In genomic region chr2:30450025-30450424, GRCh38 we compare ENCODE assay signal across 16 cellular contexts. TPM values are rescaled to one million over a fixed set of nuclear protein-coding genes. Genes with fewer than 3 reads are reported as not detected.
A peak's percentile ranks its signal among the peaks of the same experiment; 100 is the strongest.
DNase-seq lines count a peak whose midpoint lies in the region; ATAC-seq, FAIRE-seq and TF ChIP-seq lines count a peak whose summit lies in the region.
"Had no signal": no experiment of that assay in that cellular context is flagged by ENCODE, and none has a peak within 500 bp of the region (broad histone marks: within the 10 kb centered on the region; RNA-seq: fewer than 3 reads in every experiment).

No MANE protein-coding gene starts in this region.

- 0 out of 2 replicates have a peak overlapping the region, but pooled peaks have one; percentile 34 for H2BK120ac ChIP-seq in IMR-90 (ENCODE audit: low read depth, low read length)

- POLR2A ChIA-PET in A549 (lab: Yijun Ruan, JAX) (interaction anchor here (0.7 kb wide), 1 partner anchor 209 kb away, joined by 8 read pairs; no protein-coding TSS in a partner anchor), IMR-90 (lab: Charles Lee; ENCODE audit: unreplicated experiment) (no interaction called here)

- H3K4me3 Mint-ChIP-seq in central memory CD8-positive, alpha-beta T cell, result no peak overlapping the region
- H3K4me3 Mint-ChIP-seq: CD14-positive monocyte had no signal

- in situ Hi-C loops in IMR-90 (cut with MboI; ENCODE audit: low sequenced_read_pairs), result no loop called here

- FAIRE-seq in A549 (lab: Jason Lieb, UNC), result no peak

- peaks cover 50% of the 10 kb centered on the region for H3K4me1 Mint-ChIP-seq in central memory CD8-positive, alpha-beta T cell

- H3K14ac ChIP-seq in IMR-90 (replicated peaks; ENCODE audit: low read depth, low read length), result no peak overlapping the region

- H2BK15ac ChIP-seq in IMR-90 (ENCODE audit: low read depth, low read length), result no peak overlapping the region

- H4K20me1 ChIP-seq in IMR-90 (ENCODE audit: insufficient read depth, low read length), result no peaks in the 10 kb centered on the region; the same call in 1 of the 2 replicates

- WGBS in A549 (ENCODE audit: missing lambda C conversion rate), result 45% methylated on average over 1 of the region's 1 CpG
- no CpG with 5 or more reads among the region's 1 CpG for WGBS in IMR-90 (ENCODE audit: extremely low coverage in 2 of 2, insufficient read length in 1 of 2), 2 experiments

- H3K9ac ChIP-seq in IMR-90 (ENCODE audit: low read depth, low read length), result no peak overlapping the region

- dilution Hi-C loops in IMR-90 (cut with HindIII; ENCODE audit: low sequenced_read_pairs, unreplicated experiment), result no loop called here

- no peak overlapping the region for H2AFZ ChIP-seq in IMR-90 (replicated peaks; ENCODE audit: low read length, poor library complexity)

- intact Hi-C loops in IMR-90 (cut with micrococcal nuclease) (no loop called here), mucosa of descending colon (cut with DNase I, micrococcal nuclease) (no loop called here), posterior vena cava (cut with DNase I) (no loop called here)

- H4K5ac ChIP-seq in IMR-90 (ENCODE audit: low read depth, low read length), result peak overlapping the region; percentile 77; the same call in 1 of the 2 replicates

- H3K4me2 ChIP-seq in A549 (peak overlapping the region; percentile 98), IMR-90 (ENCODE audit: low read depth, low read length) (no peak overlapping the region)

- no peaks in the 10 kb centered on the region for H3K27me3 ChIP-seq in IMR-90 (ENCODE audit: control insufficient read depth, insufficient read depth, low read length)

- H3K56ac ChIP-seq in IMR-90 (ENCODE audit: extremely low read depth, insufficient read depth, low read length), result no peak overlapping the region

- TF ChIP-seq POLR2A in A549 (IDR thresholded peaks at IDR 0.05; ENCODE audit: low read length) (no peak), IMR-90 (IDR thresholded peaks at IDR 0.05; ENCODE audit: low read depth, low read length) (no peak)

- peaks cover 8% of the 10 kb centered on the region for H3K36me3 Mint-ChIP-seq in central memory CD8-positive, alpha-beta T cell (ENCODE audit: insufficient read depth)

- H3K4me3 ChIP-seq in A549 (no peak overlapping the region), IMR-90 (ENCODE audit: insufficient read depth, low read depth, low read length) (no peak overlapping the region), mucosa of descending colon (no peak overlapping the region)

- H3K4ac ChIP-seq in IMR-90 (ENCODE audit: low read depth, low read length), result peak overlapping the region; percentile 46; the same call in 1 of the 2 replicates

- H3K27ac Mint-ChIP-seq in central memory CD8-positive, alpha-beta T cell (ENCODE audit: low read depth), result peak overlapping the region; percentile 17
- H3K27ac Mint-ChIP-seq: CD14-positive monocyte had no signal

- TF ChIP-seq CTCF in A549 (IDR thresholded peaks at IDR 0.05) (no peak), IMR-90 (conservative IDR thresholded peaks at IDR 0.05; ENCODE audit: low read depth, low read length) (no peak), mucosa of descending colon (IDR thresholded peaks at IDR 0.05) (no peak)

- CTCF ChIA-PET in A549 (lab: Yijun Ruan, JAX), result interaction anchor here (0.7 to 1.2 kb wide), 5 partner anchors 9 to 285 kb away, joined by 3 to 5 read pairs (median 3); no protein-coding TSS in a partner anchor
- CTCF ChIA-PET in IMR-90 (lab: Yijun Ruan, JAX), result no interaction called here

- H3K9me3 ChIP-seq in A549 (no peaks in the 10 kb centered on the region), IMR-90 (ENCODE audit: control insufficient read depth, insufficient read depth, low read length) (no peaks in the 10 kb centered on the region), mucosa of descending colon (no peaks in the 10 kb centered on the region)

- no peaks in the 10 kb centered on the region for H3K27me3 Mint-ChIP-seq in central memory CD8-positive, alpha-beta T cell

- no peaks in the 10 kb centered on the region for H3K9me3 Mint-ChIP-seq in central memory CD8-positive, alpha-beta T cell
- H3K9me3 Mint-ChIP-seq: CD14-positive monocyte had no signal

- BruUV-seq in IMR-90 (replicated peaks; lab: Mats Ljungman, UMichigan), result no TSS peak

- peaks cover 37 to 66% of the 10 kb centered on the region in 2 experiments for H3K79me1 ChIP-seq in IMR-90 (ENCODE audit: low read depth in 1 of 2, low read length in 2 of 2)

- TF ChIP-seq EP300 in A549 (IDR thresholded peaks at IDR 0.05), result no peak

- ATAC-seq in A549 (no peak), IMR-90 (ENCODE audit: low read depth) (no peak), mucosa of descending colon (peak; percentile 72), HG02981 (IDR thresholded peaks at IDR 0.05; ENCODE audit: unreplicated experiment) (no peak), GM21423 (IDR thresholded peaks at IDR 0.05; ENCODE audit: unreplicated experiment) (no peak)
- ATAC-seq in central memory CD8-positive, alpha-beta T cell (replicated peaks; ENCODE audit: extremely low read depth, poor library complexity, severe bottlenecking), result no peak

- peak overlapping the region; percentile 64; the same call in 1 of the 2 replicates for H2AK5ac ChIP-seq in IMR-90 (ENCODE audit: low read depth, low read length)

- no peak overlapping the region for H3K18ac ChIP-seq in IMR-90 (ENCODE audit: low read depth, low read length)

- TF ChIP-seq RAD21 in A549 (conservative IDR thresholded peaks at IDR 0.05 in 1 of 2, IDR thresholded peaks at IDR 0.05 in 1 of 2), result no peak
- no peak for TF ChIP-seq RAD21 in IMR-90 (IDR thresholded peaks at IDR 0.05; ENCODE audit: low read length)

- DNase-seq in A549 (ENCODE audit: low read depth in 1 of 2, low spot score in 1 of 2) (no peak), IMR-90 (no peak), mucosa of descending colon (peak in 1 of 3 donors; percentile 24), posterior vena cava (ENCODE audit: low spot score) (no peak)
- no peak for DNase-seq in central memory CD8-positive, alpha-beta T cell (ENCODE audit: low spot score in 2 of 2)
- no peak for DNase-seq in stimulated activated CD4-positive, alpha-beta T cell treated with anti-CD3 and anti-CD28 coated beads, Interleukin-4, amount 100 ng/mL, for 4 hours
- DNase-seq: AML-193; EL; NCI-H1417 treated with DMSO at 0.1 percent for 48 hours; NCI-H1930; NCI-H446; NCI-H69; NK-92 treated with Interleukin-12 subunit alpha and Interleukin-12 subunit beta, amount 100 ng/mL, for 24 hours had no signal

- no peak overlapping the region for H2AK9ac ChIP-seq in IMR-90 (replicated peaks; ENCODE audit: low read depth, low read length, poor library complexity)

- peaks cover 53% of the 10 kb centered on the region for H3K4me1 ChIP-seq in A549
- H3K4me1 ChIP-seq in IMR-90 (ENCODE audit: control insufficient read depth, insufficient read depth, low read length), result peaks cover 15% of the 10 kb centered on the region
- no peaks in the 10 kb centered on the region for H3K4me1 ChIP-seq in mucosa of descending colon (ENCODE audit: low read depth)

- H3K23ac ChIP-seq in IMR-90 (ENCODE audit: low read depth, low read length), result peak overlapping the region; percentile 71; the same call in 1 of the 2 replicates

- peak overlapping the region; percentile 33; the same call in 1 of the 2 replicates for H2BK20ac ChIP-seq in IMR-90 (ENCODE audit: low read depth, low read length)

- H3K9me1 ChIP-seq in IMR-90 (ENCODE audit: insufficient read depth, low read length), result peaks cover 7% of the 10 kb centered on the region

- peak overlapping the region; percentile 29 for H2BK5ac ChIP-seq in IMR-90 (ENCODE audit: low read depth, low read length, poor library complexity, severe bottlenecking)

- H4K91ac ChIP-seq in IMR-90 (ENCODE audit: insufficient read depth, low read depth, low read length), result peak overlapping the region; percentile 31; the same call in 1 of the 2 replicates

- H3K27ac ChIP-seq in A549, result peak overlapping the region; percentile 21 to 38; a peak in 2 of 6 replicates
- H3K27ac ChIP-seq in IMR-90 (ENCODE audit: insufficient read depth, low read length), result 0 out of 2 replicates have a peak overlapping the region, but pooled peaks have one; percentile 20

- no peaks in the 10 kb centered on the region; the same call in 1 of the 2 replicates for H3K36me3 ChIP-seq in IMR-90 (ENCODE audit: control insufficient read depth, insufficient read depth, low read length)
- no peaks in the 10 kb centered on the region for H3K36me3 ChIP-seq in mucosa of descending colon (ENCODE audit: low read depth)

- peak overlapping the region in 1 of 2 experiments; percentile 27; a peak in 1 of 4 replicates for H4K8ac ChIP-seq in IMR-90 (ENCODE audit: low read depth in 2 of 2, low read length in 2 of 2)

TF ChIP-seq in A549, 52 proteins besides CTCF, POLR2A, EP300 and RAD21 (continues in another document):
- no peak for TF ChIP-seq PBX3 (IDR thresholded peaks at IDR 0.05)

TF ChIP-seq in IMR-90, 13 proteins besides CTCF, POLR2A, EP300 and RAD21:
- TF ChIP-seq CHD1 (IDR thresholded peaks at IDR 0.05; ENCODE audit: low read depth, low read length), result no peak
- no peak for TF ChIP-seq BHLHE40 (IDR thresholded peaks at IDR 0.05; ENCODE audit: low read depth, low read length)
- TF ChIP-seq CEBPB (IDR thresholded peaks at IDR 0.05; ENCODE audit: low read depth, low read length), result no peak
- TF ChIP-seq FOS (IDR thresholded peaks at IDR 0.05; ENCODE audit: low read depth, low read length), result no peak
- no peak for TF ChIP-seq SMC3 (IDR thresholded peaks at IDR 0.05; ENCODE audit: low read depth, low read length)

RNA-seq across cellular contexts. Expression of gene LCLAT1, which starts 3.0 kb away (rescaled TPM):
- polyA plus RNA-seq in A549 (2011; rRNA removed) (55.7 and 71.0 TPM in 2 replicates), A549 (2017; fragmentation: RNase III; extraction: RNeasy Plus Mini Kit Qiagen cat#74134 plus additional on column Dnase treatment) (17.7 to 19.5 TPM (median 17.9 TPM) in 3 replicates), IMR-90 (2012; rRNA removed) (6.9 and 7.5 TPM in 2 replicates)
- polyA plus RNA-seq in A549 (2012; cell fraction: cytosol; rRNA removed), result 12.3 and 13.7 TPM in 2 replicates
- 10.3 and 14.2 TPM in 2 replicates for polyA plus RNA-seq in A549 (2012; cell fraction: nucleus; rRNA removed)
- 67.1 and 80.2 TPM in 2 replicates for polyA minus RNA-seq in A549 (2011; rRNA and poly(A)+ RNA removed)
- total RNA-seq in IMR-90 (2012; rRNA removed) (11.5 and 18.3 TPM in 2 replicates), mucosa of descending colon (10 to 100 TPM; 18.1 to 27.1 (median 22.2) TPM), posterior vena cava (10 to 100 TPM; 22.3 to 43.3 TPM)
- 2.3 and 4.8 TPM in 2 replicates for polyA plus RNA-seq in IMR-90 (2012; cell fraction: cytosol; rRNA removed)
- 1.3 and 5.4 TPM in 2 replicates for polyA plus RNA-seq in IMR-90 (2012; cell fraction: nucleus; rRNA removed; ENCODE audit: low replicate concordance)
